Comparison of ENCODE assay signal across 18 cellular contexts in the genomic region with DNA sequence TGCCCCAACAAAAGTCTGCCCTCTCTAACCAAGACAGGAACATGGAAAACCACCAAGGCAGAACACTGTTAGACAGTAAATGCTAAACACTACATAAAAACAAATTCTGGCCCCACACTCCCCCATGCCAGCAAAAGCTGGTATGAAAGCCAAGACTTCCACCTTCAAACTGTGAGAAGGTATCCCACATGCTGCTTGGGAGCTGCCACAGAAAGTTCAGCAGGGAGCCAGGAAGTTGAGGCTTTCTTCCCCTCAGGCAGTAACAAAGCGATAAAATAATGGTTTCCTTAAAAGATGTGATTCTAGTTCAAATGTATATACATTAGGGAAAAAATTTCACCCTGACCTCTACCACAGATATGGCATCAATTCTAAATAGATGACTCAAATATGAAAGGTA.
"Had no signal": no experiment of that assay in that cellular context is flagged by ENCODE, and none has a peak within 500 bp of the region (broad histone marks: within the 10 kb centered on the region; RNA-seq: fewer than 3 reads in every experiment).

No MANE protein-coding gene starts in this region.

- H3K27ac ChIP-seq: adrenal gland had no signal

- H3K9me3 ChIP-seq: adrenal gland had no signal

- H3K27me3 ChIP-seq: adrenal gland had no signal

- H3K4me1 ChIP-seq: adrenal gland had no signal

- H3K4me3 ChIP-seq: adrenal gland, K562 had no signal

- H3K36me3 ChIP-seq: adrenal gland had no signal

- DNase-seq: activated B cell treated with CpG ODN at 0.5 μM for 24 hours; activated CD4-positive, alpha-beta memory T cell treated with anti-CD3 and anti-CD28 coated beads, Interleukin-2, amount 10 ng/mL, durations not matched to agents 7 days and 5 days; activated CD4-positive, alpha-beta T cell treated with anti-CD3 and anti-CD28 coated beads for 1 hour; activated CD4-positive, alpha-beta T cell treated with anti-CD3 and anti-CD28 coated beads, Interleukin-2, amount 10 ng/mL, durations not matched to agents 7 days and 5 days; activated naive CD4-positive, alpha-beta T cell treated with anti-CD3 and anti-CD28 coated beads, Interleukin-2, amount 50 U/mL, for 16 hours; activated naive CD8-positive, alpha-beta T cell treated with anti-CD3 and anti-CD28 coated beads, Interleukin-2, amount 10 ng/mL, durations not matched to agents 7 days and 5 days; adrenal gland; anterior cingulate cortex; NCI-H1092; NCI-H1417; NCI-H2029; NCI-H345; NCI-H510A; NCI-H526 treated with DMSO at 0.1 percent for 48 hours; NCI-H82; SIG-M5; T-helper 1 cell had no signal
